Comparison of ENCODE assay signal across 8 cellular contexts in the genomic region with DNA sequence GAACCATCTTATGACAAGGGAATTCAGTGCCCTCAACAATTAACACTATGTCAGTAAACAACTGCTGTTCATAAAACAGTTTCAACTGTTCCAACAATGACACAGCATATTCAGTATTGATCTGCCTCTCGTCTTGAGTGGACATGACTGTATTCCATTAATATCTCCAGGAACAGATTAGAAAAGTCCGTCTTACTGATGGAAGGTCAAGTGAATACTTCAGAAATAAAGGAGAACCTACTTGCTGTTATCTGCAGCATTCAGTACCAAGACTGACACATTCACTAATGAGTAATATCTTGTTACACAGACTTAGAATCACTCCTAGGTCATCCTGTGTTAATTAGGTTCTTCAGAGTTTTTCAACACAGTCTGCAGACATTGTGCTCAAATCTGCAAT. TPM values are rescaled to one million over a fixed set of nuclear protein-coding genes. Genes with fewer than 3 reads are reported as not detected.
DNase-seq lines count a peak whose midpoint lies in the region; ATAC-seq and TF ChIP-seq lines count a peak whose summit lies in the region.

No MANE protein-coding gene starts in this region.

- H3K4me3 ChIP-seq in cardiac muscle cell (no peak overlapping the region), SK-N-MC (no peak overlapping the region), tibial nerve (no peak overlapping the region), aorta (ENCODE audit: low read length in 2 of 2) (no peak overlapping the region)

- intact Hi-C loops in Right ventricle myocardium inferior (cut with DNase I) = no loop called here
- intact Hi-C loops in aorta (cut with DNase I) = no loop called here

- H3K27ac ChIP-seq in cardiac muscle cell = peak overlapping the region; percentile 53
- peak overlapping the region; percentile 29 for H3K27ac ChIP-seq in SK-N-MC
- H3K27ac ChIP-seq in foreskin keratinocyte = no peak overlapping the region
- peak overlapping the region in 3 of 4 donors; percentile 21 to 49 (median 44) for H3K27ac ChIP-seq in tibial nerve
- H3K27ac ChIP-seq in aorta (ENCODE audit: low read depth in 1 of 2, low read length in 2 of 2) = no peak overlapping the region

- H3K36me3 ChIP-seq in cardiac muscle cell = peaks cover 6% of the 10 kb centered on the region
- H3K36me3 ChIP-seq in SK-N-MC (ENCODE audit: insufficient read depth, low read length) = peaks cover 10% of the 10 kb centered on the region; the same call in 1 of the 2 replicates
- peaks cover 0 to 9% (median 6%) of the 10 kb centered on the region in 3 donors for H3K36me3 ChIP-seq in tibial nerve
- no peaks in the 10 kb centered on the region for H3K36me3 ChIP-seq in aorta (ENCODE audit: control insufficient read depth in 1 of 2, insufficient read depth in 2 of 2, low read length in 1 of 2)

- peak in 1 of 2 donors; percentile 9 for TF ChIP-seq EP300 in tibial nerve (IDR thresholded peaks at IDR 0.05)

- DNase-seq in cardiac muscle cell (ENCODE audit: low read depth in 1 of 2, low spot score in 1 of 2) (peak; percentile 8 to 23), Right ventricle myocardium inferior (ENCODE audit: missing footprints) (no peak), SK-N-MC (ENCODE audit: low read depth, low spot score) (no peak), foreskin keratinocyte (no peak), tibial nerve (ENCODE audit: low spot score in 2 of 2) (no peak), aorta (no peak)

- 13 to 21% methylated on average over 2 of the region's 2 CpGs for WGBS in tibial nerve, 2 donors
- 35 to 44% methylated on average over 2 of the region's 2 CpGs for WGBS in aorta, 2 donors

- ATAC-seq in Right ventricle myocardium inferior (no peak), foreskin keratinocyte (peak; percentile 49), GM21529 (IDR thresholded peaks at IDR 0.05; ENCODE audit: unreplicated experiment) (no peak), aorta (ENCODE audit: low FRiP score) (no peak), GM21576 (IDR thresholded peaks at IDR 0.05; ENCODE audit: unreplicated experiment) (no peak)

- H3K4me1 ChIP-seq in cardiac muscle cell (ENCODE audit: low read depth) (peaks cover 52% of the 10 kb centered on the region), foreskin keratinocyte (no peaks in the 10 kb centered on the region), tibial nerve (peaks cover 0 to 81% (median 10%) of the 10 kb centered on the region in 4 donors), aorta (ENCODE audit: control insufficient read depth in 1 of 2, insufficient read depth in 2 of 2, low read length in 2 of 2) (no peaks in the 10 kb centered on the region)

- H3K9ac ChIP-seq in SK-N-MC (ENCODE audit: insufficient read length) = no peak overlapping the region

- TF ChIP-seq CTCF in cardiac muscle cell (IDR thresholded peaks at IDR 0.05; ENCODE audit: low read depth, low read length) (no peak), foreskin keratinocyte (conservative IDR thresholded peaks at IDR 0.05) (no peak), tibial nerve (IDR thresholded peaks at IDR 0.05) (no peak)

- H3K9me3 ChIP-seq in cardiac muscle cell (ENCODE audit: low read depth) (no peaks in the 10 kb centered on the region), SK-N-MC (ENCODE audit: low read depth, low read length) (no peaks in the 10 kb centered on the region), tibial nerve (no peaks in the 10 kb centered on the region), aorta (ENCODE audit: control insufficient read depth, low read length) (no peaks in the 10 kb centered on the region)

- H3K27me3 ChIP-seq in cardiac muscle cell (no peaks in the 10 kb centered on the region), foreskin keratinocyte (no peaks in the 10 kb centered on the region), tibial nerve (no peaks in the 10 kb centered on the region), aorta (ENCODE audit: control insufficient read depth in 1 of 2, insufficient read depth in 2 of 2, low read length in 1 of 2) (no peaks in the 10 kb centered on the region)

- TF ChIP-seq POLR2A in tibial nerve (IDR thresholded peaks at IDR 0.05) = no peak

RNA-seq across cellular contexts. Expression of gene KBTBD2, which starts 12.1 kb away (rescaled TPM):
- total RNA-seq in cardiac muscle cell = 28.8 and 41.6 TPM in 2 replicates
- 35.4 and 45.8 TPM in 2 replicates for polyA plus RNA-seq in cardiac muscle cell
- total RNA-seq in Right ventricle myocardium inferior = 27.0 TPM
- 31.1 and 31.2 TPM in 2 replicates for total RNA-seq in foreskin keratinocyte
- 12.6 and 14.4 TPM in 2 replicates for polyA plus RNA-seq in foreskin keratinocyte
- total RNA-seq in tibial nerve = 10 to 100 TPM; 29.1 to 46.7 (median 42.7) TPM
- total RNA-seq in aorta = 10 to 100 TPM; 39.8 to 49.8 TPM
- polyA plus RNA-seq in aorta = 10 to 100 TPM in 1 of 2 donors, 1 to 10 TPM in 1; 8.5 to 17.0 TPM

Comparison
In these comparisons a context has a peak if more than half of its experiments do, and no peak if none do; other contexts are left out.
1. DNase-seq: peak in cardiac muscle cell (2 of 2); none in Right ventricle myocardium inferior (single experiment), SK-N-MC (single experiment), foreskin keratinocyte (0 of 2), tibial nerve (0 of 2) and aorta (0 of 2).
2. H3K27ac ChIP-seq: peak in cardiac muscle cell (single experiment), SK-N-MC (single experiment) and tibial nerve (3 of 4); none in foreskin keratinocyte (single experiment) and aorta (0 of 2).